ENCODE assay signal across 8 cellular contexts in the genomic region with DNA sequence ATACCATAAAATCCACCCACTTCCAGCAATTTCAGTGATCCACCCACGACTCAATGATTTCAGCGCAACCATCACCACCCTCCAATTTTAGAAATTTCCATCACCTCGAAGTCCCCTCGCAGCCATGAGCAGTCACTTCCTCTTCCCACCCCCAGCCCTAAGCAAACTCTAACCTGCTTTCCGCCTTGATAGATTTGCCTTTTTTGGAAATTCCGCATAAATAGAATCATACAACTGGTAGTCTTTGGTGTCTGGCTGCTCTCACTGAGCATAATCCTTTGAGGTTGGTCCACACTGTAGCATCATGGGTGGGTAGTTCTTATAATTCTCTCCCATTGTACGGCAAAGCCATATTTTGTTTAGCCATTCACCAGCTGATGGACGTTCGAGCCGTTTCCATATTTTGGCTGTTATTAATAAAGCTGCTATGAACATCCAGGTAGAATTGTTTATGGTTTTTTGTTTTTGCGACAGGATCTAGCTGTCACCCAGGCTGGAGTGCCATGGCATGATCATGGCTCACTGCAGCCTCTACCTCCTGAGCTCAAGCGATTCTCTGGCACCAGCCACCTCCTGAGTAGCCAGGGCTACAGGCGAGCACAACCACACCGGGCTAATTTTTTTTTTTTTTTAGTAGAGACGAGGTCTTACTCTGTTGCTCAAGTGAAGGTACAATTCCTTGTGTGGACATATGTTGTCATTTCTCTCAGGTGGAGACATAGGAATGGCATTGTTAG. TPM values are rescaled to one million over a fixed set of nuclear protein-coding genes. Genes with fewer than 3 reads are reported as not detected.
DNase-seq lines count a peak whose midpoint lies in the region; ATAC-seq and TF ChIP-seq lines count a peak whose summit lies in the region.

No MANE protein-coding gene starts in this region.

- peak overlapping the region in 3 of 4 donors; percentile 25 to 65 (median 42) for H3K27ac ChIP-seq in transverse colon

- H3K4me3 ChIP-seq in transverse colon = no peak overlapping the region

- no peak for TF ChIP-seq CTCF in transverse colon (IDR thresholded peaks at IDR 0.05)

- peaks cover 4% of the 10 kb centered on the region for H3K27me3 ChIP-seq in transverse colon

- TF ChIP-seq EP300 in transverse colon (IDR thresholded peaks at IDR 0.05; ENCODE audit: low read depth) = no peak

- H3K27me3 Mint-ChIP-seq in T-helper 2 cell treated with Interferon-gamma antibody and Interleukin-4, amounts not matched to agents 5 μg/mL and 100 μg/mL, for 36 hours (ENCODE audit: low read depth) = no peaks in the 10 kb centered on the region

- H3K4me1 ChIP-seq in transverse colon = peaks cover 5 to 18% (median 13%) of the 10 kb centered on the region in 4 donors

- in situ Hi-C loops in transverse colon (cut with MboI; ENCODE audit: low pct_ligation_motif_present in 1 of 4, low pct_unique_long_range_greater_than_20kb in 1 of 4, low sequenced_read_pairs in 3 of 4) = no loop called here

- peak; percentile 85 for DNase-seq in activated effector memory CD4-positive, alpha-beta T cell treated with anti-CD3 and anti-CD28 coated beads, Interleukin-2, amount 50 U/mL, for 16 hours
- no peak for DNase-seq in activated effector memory CD4-positive, alpha-beta T cell treated with Interleukin-2 at 50 U/mL for 16 hours
- DNase-seq in T-helper 2 cell treated with Interferon-gamma antibody and Interleukin-4, amounts not matched to agents 5 μg/mL and 100 μg/mL, for 36 hours (ENCODE audit: low spot score) = peak; percentile 81
- DNase-seq in effector CD4-positive, alpha-beta T cell = peak; percentile 30
- peak; percentile 8 for DNase-seq in transverse colon
- no peak for DNase-seq in LoVo (ENCODE audit: low spot score)
- DNase-seq in D341Med (ENCODE audit: low spot score) = no peak

- peaks cover 5 to 7% of the 10 kb centered on the region in 2 donors for H3K9me3 ChIP-seq in transverse colon

- intact Hi-C loops in transverse colon (cut with DNase I; ENCODE audit: low total_unique reads) = no loop called here

- ATAC-seq in HG02981 (IDR thresholded peaks at IDR 0.05; ENCODE audit: unreplicated experiment) = no peak

- H3K4me3 Mint-ChIP-seq in T-helper 2 cell treated with Interferon-gamma antibody and Interleukin-4, amounts not matched to agents 5 μg/mL and 100 μg/mL, for 36 hours = no peak overlapping the region

- 44% methylated on average over 9 to 15 of the region's 15 CpGs for WGBS in transverse colon (ENCODE audit: low coverage in 1 of 2), 2 donors

- H3K36me3 ChIP-seq in transverse colon = no peaks in the 10 kb centered on the region

- H3K27ac Mint-ChIP-seq in T-helper 2 cell treated with Interferon-gamma antibody and Interleukin-4, amounts not matched to agents 5 μg/mL and 100 μg/mL, for 36 hours = peak overlapping the region; percentile 56

- peaks cover 13% of the 10 kb centered on the region for H3K9me3 Mint-ChIP-seq in T-helper 2 cell treated with Interferon-gamma antibody and Interleukin-4, amounts not matched to agents 5 μg/mL and 100 μg/mL, for 36 hours

- peaks cover 6% of the 10 kb centered on the region for H3K36me3 Mint-ChIP-seq in T-helper 2 cell treated with Interferon-gamma antibody and Interleukin-4, amounts not matched to agents 5 μg/mL and 100 μg/mL, for 36 hours (ENCODE audit: low read depth)

- no peak for TF ChIP-seq POLR2A in transverse colon (IDR thresholded peaks at IDR 0.05)

- H3K4me1 Mint-ChIP-seq in T-helper 2 cell treated with Interferon-gamma antibody and Interleukin-4, amounts not matched to agents 5 μg/mL and 100 μg/mL, for 36 hours (ENCODE audit: low read depth) = peaks cover 14% of the 10 kb centered on the region

RNA-seq across cellular contexts. Expression of a gene that starts 16.0 kb away (rescaled TPM):
- total RNA-seq in transverse colon = 100 to 1,000 TPM; 115 to 290 (median 147) TPM

RNA-seq across cellular contexts. Expression of a gene that starts 36.0 kb away (rescaled TPM):
- total RNA-seq in transverse colon = 1 to 10 TPM in 2 of 4 donors, under 1 TPM in 2; 0.32 to 2.2 (median 1.3) TPM

RNA-seq across cellular contexts. Expression of a gene that starts 58.2 kb away (rescaled TPM):
- total RNA-seq in transverse colon = 10 to 100 TPM; 31.0 to 37.9 (median 36.4) TPM

RNA-seq across cellular contexts. Expression of a gene that starts 58.4 kb away (rescaled TPM):
- 10 to 100 TPM; 10.1 to 24.4 (median 18.3) TPM for total RNA-seq in transverse colon

Comparison
In these comparisons a context has a peak if more than half of its experiments do, and no peak if none do; other contexts are left out.
1. DNase-seq: peak in activated effector memory CD4-positive, alpha-beta T cell treated with anti-CD3 and anti-CD28 coated beads, Interleukin-2, amount 50 U/mL, for 16 hours (single experiment), T-helper 2 cell treated with Interferon-gamma antibody and Interleukin-4, amounts not matched to agents 5 μg/mL and 100 μg/mL, for 36 hours (single experiment), effector CD4-positive, alpha-beta T cell (single experiment) and transverse colon (single experiment); none in activated effector memory CD4-positive, alpha-beta T cell treated with Interleukin-2 at 50 U/mL for 16 hours (single experiment), LoVo (single experiment) and D341Med (single experiment).